8 cellular contexts compared by ENCODE assay signal in genomic region chr11:78045851-78046485, GRCh38. TPM values are rescaled to one million over a fixed set of nuclear protein-coding genes. Genes with fewer than 3 reads are reported as not detected.
DNase-seq lines count a peak whose midpoint lies in the region; ATAC-seq and TF ChIP-seq lines count a peak whose summit lies in the region.

No MANE protein-coding gene starts in this region.

- CTCF ChIA-PET in BJ (lab: Yijun Ruan, JAX), result interaction anchor here (0.6 to 2.7 kb wide), 21 partner anchors 8 to 577 kb away, joined by 3 to 22 read pairs (median 4); partner anchors contain the start of genes INTS4 and NDUFC2

- no peaks in the 10 kb centered on the region for H3K9me2 ChIP-seq in Loucy (replicated peaks; ENCODE audit: low read depth, low read length)

- H3F3A ChIP-seq in Loucy (ENCODE audit: low read depth), result no peaks in the 10 kb centered on the region

- DNase-seq in BJ (ENCODE audit: low read depth) (no peak), SK-N-MC (ENCODE audit: low read depth, low spot score) (peak; percentile 48), glomerular visceral epithelial cell (ENCODE audit: extremely low spot score) (peak; percentile 75), ovary (peak; percentile 78 to 91 (median 88)), thyroid gland (peak; percentile 86 to 87)

- POLR2A ChIA-PET in BJ (lab: Charles Lee), result no interaction called here

- H3K9ac ChIP-seq in Loucy (ENCODE audit: low read depth, low read length, poor library complexity, severe bottlenecking) (no peak overlapping the region), SK-N-MC (ENCODE audit: insufficient read length) (peak overlapping the region; percentile 63)

- H3K4me3 ChIP-seq in BJ (ENCODE audit: low read depth, low read length), result peak overlapping the region; percentile 29
- peak overlapping the region; percentile 42 for H3K4me3 ChIP-seq in Loucy (ENCODE audit: low read length, poor library complexity, severe bottlenecking)
- peak overlapping the region; percentile 69 for H3K4me3 ChIP-seq in SK-N-MC
- peak overlapping the region; percentile 38 for H3K4me3 ChIP-seq in ovary
- H3K4me3 ChIP-seq in thyroid gland (replicated peaks in 1 of 3), result peak overlapping the region in 2 of 3 donors; percentile 35 to 40

- no peak overlapping the region for H3K27ac Mint-ChIP-seq in activated naive CD4-positive, alpha-beta T cell treated with anti-CD3 and anti-CD28 coated beads, Interleukin-2, amount 50 U/mL, for 24 hours

- intact Hi-C loops in ovary (cut with DNase I) (no loop called here), thyroid gland (cut with DNase I) (no loop called here)

- WGBS in ovary, 3 donors, result 1% methylated on average over 28 of the region's 28 CpGs
- 4 to 5% methylated on average over 25 to 28 of the region's 28 CpGs for WGBS in thyroid gland, 2 donors

- H2AFZ ChIP-seq in Loucy (ENCODE audit: low read length), result peak overlapping the region; percentile 86

- no peaks in the 10 kb centered on the region for H3K79me2 ChIP-seq in Loucy (ENCODE audit: insufficient read depth, low read length)

- H3K9me3 Mint-ChIP-seq in activated naive CD4-positive, alpha-beta T cell treated with anti-CD3 and anti-CD28 coated beads, Interleukin-2, amount 50 U/mL, for 24 hours, result no peaks in the 10 kb centered on the region

- H3K36me3 ChIP-seq in BJ (ENCODE audit: control insufficient read depth, insufficient read depth, low read length) (no peaks in the 10 kb centered on the region), Loucy (ENCODE audit: insufficient read depth, low read length) (no peaks in the 10 kb centered on the region), SK-N-MC (ENCODE audit: insufficient read depth, low read length) (no peaks in the 10 kb centered on the region), ovary (no peaks in the 10 kb centered on the region), thyroid gland (no peaks in the 10 kb centered on the region)

- no peaks in the 10 kb centered on the region for H3K36me3 Mint-ChIP-seq in activated naive CD4-positive, alpha-beta T cell treated with anti-CD3 and anti-CD28 coated beads, Interleukin-2, amount 50 U/mL, for 24 hours

- peaks cover 11% of the 10 kb centered on the region for H3K4me1 Mint-ChIP-seq in activated naive CD4-positive, alpha-beta T cell treated with anti-CD3 and anti-CD28 coated beads, Interleukin-2, amount 50 U/mL, for 24 hours

- no peaks in the 10 kb centered on the region for H3K4me1 ChIP-seq in Loucy (ENCODE audit: insufficient read depth, low read length, poor library complexity, severe bottlenecking)
- no peaks in the 10 kb centered on the region for H3K4me1 ChIP-seq in ovary (ENCODE audit: insufficient read depth)
- peaks cover 8 to 29% of the 10 kb centered on the region in 2 donors for H3K4me1 ChIP-seq in thyroid gland

- ATAC-seq in GM21381 (IDR thresholded peaks at IDR 0.05; ENCODE audit: unreplicated experiment), result peak; percentile 70

- peak overlapping the region; percentile 62 for H3K4me3 Mint-ChIP-seq in activated naive CD4-positive, alpha-beta T cell treated with anti-CD3 and anti-CD28 coated beads, Interleukin-2, amount 50 U/mL, for 24 hours

- TF ChIP-seq CTCF in BJ (IDR thresholded peaks at IDR 0.05; ENCODE audit: insufficient read depth, low read depth, low read length), result peak; percentile 76
- TF ChIP-seq CTCF in Loucy (conservative IDR thresholded peaks at IDR 0.05; ENCODE audit: low read length), result peak; percentile 97
- TF ChIP-seq CTCF in ovary (IDR thresholded peaks at IDR 0.05), result peak; percentile 91 to 100 (median 93)
- TF ChIP-seq CTCF in thyroid gland (IDR thresholded peaks at IDR 0.05), result peak; percentile 75 to 99 (median 97)

- peak overlapping the region; percentile 58; the same call in 1 of the 2 replicates for H3K27ac ChIP-seq in SK-N-MC
- H3K27ac ChIP-seq in ovary, result peak overlapping the region; percentile 23 to 68
- H3K27ac ChIP-seq in thyroid gland, result peak overlapping the region; percentile 40 to 82 (median 73)

- no peaks in the 10 kb centered on the region for H3K27me3 Mint-ChIP-seq in activated naive CD4-positive, alpha-beta T cell treated with anti-CD3 and anti-CD28 coated beads, Interleukin-2, amount 50 U/mL, for 24 hours

- no peak for TF ChIP-seq POLR2A in ovary (IDR thresholded peaks at IDR 0.05)
- TF ChIP-seq POLR2A in thyroid gland (IDR thresholded peaks at IDR 0.05), result no peak

- TF ChIP-seq EP300 in ovary (IDR thresholded peaks at IDR 0.05), result no peak

- H4K20me1 ChIP-seq in Loucy (ENCODE audit: insufficient read depth, low read length, poor library complexity, severe bottlenecking), result no peaks in the 10 kb centered on the region

- peak overlapping the region; percentile 51 for H3K4me2 ChIP-seq in Loucy (ENCODE audit: low read depth, low read length, poor library complexity, severe bottlenecking)

- H3K27me3 ChIP-seq in BJ (ENCODE audit: control insufficient read depth, insufficient read depth, low read length) (no peaks in the 10 kb centered on the region), Loucy (ENCODE audit: insufficient read depth, low read length, poor library complexity, severe bottlenecking) (no peaks in the 10 kb centered on the region), ovary (no peaks in the 10 kb centered on the region), thyroid gland (no peaks in the 10 kb centered on the region)

- H3K9me3 ChIP-seq in Loucy (ENCODE audit: insufficient read depth, low read depth, low read length), result no peaks in the 10 kb centered on the region
- H3K9me3 ChIP-seq in SK-N-MC (ENCODE audit: low read depth, low read length), result no peaks in the 10 kb centered on the region
- no peaks in the 10 kb centered on the region for H3K9me3 ChIP-seq in ovary
- H3K9me3 ChIP-seq in thyroid gland, result no peaks in the 10 kb centered on the region

RNA-seq across cellular contexts. Expression of gene THRSP, which starts 17.7 kb away (rescaled TPM):
- polyA plus RNA-seq in BJ (2011; rRNA removed) (not detected in 2 replicates), ovary (1 to 10 TPM in 1 of 2 donors, not detected in 1; 1.1 TPM)
- polyA minus RNA-seq in BJ (2011; rRNA and poly(A)+ RNA removed), result not detected in 2 replicates
- total RNA-seq in ovary (under 1 TPM in 2 of 7 donors, not detected in 5; 0.18 to 0.40 TPM), thyroid gland (1 to 10 TPM in 2 of 4 donors, under 1 TPM in 1, not detected in 1; 0.67 to 7.2 (median 2.8) TPM)

RNA-seq across cellular contexts. Expression of gene KCTD14, which starts 22.9 kb away (rescaled TPM):
- polyA plus RNA-seq in BJ (2011; rRNA removed) (1.8 and 2.1 TPM in 2 replicates), ovary (1 to 10 TPM in 1 of 2 donors, under 1 TPM in 1; 0.73 to 2.7 TPM)
- polyA minus RNA-seq in BJ (2011; rRNA and poly(A)+ RNA removed), result 1.1 and 1.3 TPM in 2 replicates
- total RNA-seq in ovary (1 to 10 TPM in 4 of 7 donors, under 1 TPM in 3; 0.24 to 5.2 (median 1.5) TPM), thyroid gland (10 to 100 TPM; 11.6 to 23.7 (median 14.4) TPM)

RNA-seq across cellular contexts. Expression of gene NDUFC2, which starts 33.7 kb away (rescaled TPM):
- polyA plus RNA-seq in BJ (2011; rRNA removed), result 145 and 150 TPM in 2 replicates
- 46.1 and 85.1 TPM in 2 replicates for polyA minus RNA-seq in BJ (2011; rRNA and poly(A)+ RNA removed)
- 100 to 1,000 TPM in 6 of 7 donors, 10 to 100 TPM in 1; 59.0 to 158 (median 127) TPM for total RNA-seq in ovary
- polyA plus RNA-seq in ovary, result 100 to 1,000 TPM in 1 of 2 donors, 10 to 100 TPM in 1; 77.2 to 154 TPM
- 100 to 1,000 TPM; 205 to 342 (median 228) TPM for total RNA-seq in thyroid gland

RNA-seq across cellular contexts. Expression of gene INTS4, which starts 51.5 kb away (rescaled TPM):
- 16.8 and 18.9 TPM in 2 replicates for polyA plus RNA-seq in BJ (2011; rRNA removed)
- 22.0 and 34.5 TPM in 2 replicates for polyA minus RNA-seq in BJ (2011; rRNA and poly(A)+ RNA removed)
- 10 to 100 TPM; 26.2 to 37.7 (median 30.5) TPM for total RNA-seq in ovary
- 10 to 100 TPM; 15.7 to 28.7 TPM for polyA plus RNA-seq in ovary
- 10 to 100 TPM; 31.9 to 53.8 (median 43.7) TPM for total RNA-seq in thyroid gland
